In the genomic region with DNA sequence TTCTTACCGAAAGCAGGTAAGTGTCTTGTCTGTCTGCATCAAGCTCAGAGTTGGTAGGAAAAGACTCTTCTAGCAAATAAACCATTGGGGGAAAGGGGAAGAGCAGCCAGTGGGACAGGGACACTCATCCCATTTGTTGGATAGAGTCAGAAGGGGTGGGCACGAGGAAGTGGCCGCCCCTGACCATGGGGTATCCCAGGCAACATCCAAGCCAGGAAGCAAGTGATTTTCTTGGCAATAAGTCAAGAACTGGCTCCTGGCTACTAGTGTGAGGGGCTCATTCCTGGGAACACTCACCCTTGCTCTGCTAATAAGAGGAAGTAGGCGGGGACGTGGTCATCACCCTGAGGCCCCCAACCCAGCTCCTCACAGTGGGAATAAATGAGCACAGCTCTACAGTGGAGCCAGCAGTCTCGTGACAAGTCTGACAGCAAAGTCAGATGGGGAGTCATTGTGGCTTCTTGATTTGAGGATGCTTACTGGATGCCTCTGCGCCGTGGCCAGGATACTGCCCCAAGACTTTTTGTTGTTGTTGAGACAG, we compare ENCODE assay signal across 10 cellular contexts. TPM values are rescaled to one million over a fixed set of nuclear protein-coding genes. Genes with fewer than 3 reads are reported as not detected.
DNase-seq lines count a peak whose midpoint lies in the region; ATAC-seq and TF ChIP-seq lines count a peak whose summit lies in the region.
"Had no signal": no experiment of that assay in that cellular context is flagged by ENCODE, and none has a peak within 500 bp of the region (broad histone marks: within the 10 kb centered on the region; RNA-seq: fewer than 3 reads in every experiment).

No MANE protein-coding gene starts in this region.

- in situ Hi-C loops in G401 (cut with HindIII; ENCODE audit: low sequenced_read_pairs): no loop called here

- POLR2A ChIA-PET in activated CD8-positive, alpha-beta T cell treated with anti-CD3 and anti-CD28 coated beads, Interleukin-2, amount 10 ng/mL, durations not matched to agents 7 days and 5 days (lab: Charles Lee): no interaction called here

- intact Hi-C loops in left ventricle myocardium inferior (cut with micrococcal nuclease): loop anchor here (10.0 kb wide), 1 partner anchor 65 kb away; a partner anchor contains a TSS
- intact Hi-C loops in prostate gland (cut with DNase I): loop anchor here (10.0 kb wide), 2 partner anchors 55 to 215 kb away; a partner anchor contains a TSS

- no peak for ATAC-seq in activated CD8-positive, alpha-beta T cell treated with anti-CD3 and anti-CD28 coated beads, Interleukin-2, amount 10 ng/mL, durations not matched to agents 7 days and 5 days
- no peak for ATAC-seq in GM19463 (IDR thresholded peaks at IDR 0.05; ENCODE audit: unreplicated experiment)

- no peak overlapping the region for H3K27ac Mint-ChIP-seq in activated CD8-positive, alpha-beta T cell treated with anti-CD3 and anti-CD28 coated beads, Interleukin-2, amount 10 ng/mL, durations not matched to agents 7 days and 5 days

- H3K27me3 ChIP-seq in left ventricle myocardium inferior (ENCODE audit: low read depth): no peaks in the 10 kb centered on the region
- H3K27me3 ChIP-seq in prostate gland (replicated peaks; ENCODE audit: insufficient read depth): no peaks in the 10 kb centered on the region
- H3K27me3 ChIP-seq in H7 (ENCODE audit: control insufficient read depth, insufficient read depth, low read length): no peaks in the 10 kb centered on the region

- no peak overlapping the region for H3K4me3 Mint-ChIP-seq in activated CD8-positive, alpha-beta T cell treated with anti-CD3 and anti-CD28 coated beads, Interleukin-2, amount 10 ng/mL, durations not matched to agents 7 days and 5 days

- TF ChIP-seq POLR2A in prostate gland (IDR thresholded peaks at IDR 0.05): no peak

- H3K36me3 ChIP-seq in left ventricle myocardium inferior (no peaks in the 10 kb centered on the region), prostate gland (no peaks in the 10 kb centered on the region), H7 (replicated peaks; ENCODE audit: control insufficient read depth, insufficient read depth, low read length) (no peaks in the 10 kb centered on the region)

- peaks cover 40% of the 10 kb centered on the region for H3K4me1 ChIP-seq in left ventricle myocardium inferior
- no peaks in the 10 kb centered on the region for H3K4me1 ChIP-seq in prostate gland (replicated peaks)

- no peaks in the 10 kb centered on the region for H3K4me1 Mint-ChIP-seq in activated CD8-positive, alpha-beta T cell treated with anti-CD3 and anti-CD28 coated beads, Interleukin-2, amount 10 ng/mL, durations not matched to agents 7 days and 5 days (ENCODE audit: low read depth)

- no peaks in the 10 kb centered on the region for H3K27me3 Mint-ChIP-seq in activated CD8-positive, alpha-beta T cell treated with anti-CD3 and anti-CD28 coated beads, Interleukin-2, amount 10 ng/mL, durations not matched to agents 7 days and 5 days (ENCODE audit: low read depth)

- DNase-seq in G401 (ENCODE audit: low spot score): peak; percentile 49
- no peak for DNase-seq in left ventricle myocardium inferior
- no peak for DNase-seq in prostate gland (ENCODE audit: low spot score)
- DNase-seq in activated CD8-positive, alpha-beta T cell treated with anti-CD3 and anti-CD28 coated beads, Interleukin-2, amount 10 ng/mL, durations not matched to agents 7 days and 5 days: no peak
- DNase-seq in DMS53 (lab: John Stamatoyannopoulos, UW): no peak
- no peak for DNase-seq in H7
- DNase-seq: central memory CD4-positive, alpha-beta T cell; Kasumi-1 had no signal

- H3K36me3 Mint-ChIP-seq in activated CD8-positive, alpha-beta T cell treated with anti-CD3 and anti-CD28 coated beads, Interleukin-2, amount 10 ng/mL, durations not matched to agents 7 days and 5 days (ENCODE audit: low read depth): no peaks in the 10 kb centered on the region

- no peaks in the 10 kb centered on the region for H3K9me3 Mint-ChIP-seq in activated CD8-positive, alpha-beta T cell treated with anti-CD3 and anti-CD28 coated beads, Interleukin-2, amount 10 ng/mL, durations not matched to agents 7 days and 5 days (ENCODE audit: insufficient read depth)

- TF ChIP-seq CTCF in left ventricle myocardium inferior (IDR thresholded peaks at IDR 0.05; ENCODE audit: borderline replicate concordance): no peak
- no peak for TF ChIP-seq CTCF in prostate gland (IDR thresholded peaks at IDR 0.05)

- H3K27ac ChIP-seq in adipose tissue (ENCODE audit: low read depth, low read length) (peak overlapping the region; percentile 1), left ventricle myocardium inferior (replicated peaks) (peak overlapping the region; percentile 98), prostate gland (peak overlapping the region; percentile 79 to 86)

- H3K9me3 ChIP-seq in left ventricle myocardium inferior (replicated peaks) (no peaks in the 10 kb centered on the region), prostate gland (no peaks in the 10 kb centered on the region)

- H3K4me3 ChIP-seq in left ventricle myocardium inferior (peak overlapping the region; percentile 59), prostate gland (peak overlapping the region in 1 of 2 donors; percentile 34), H7 (ENCODE audit: insufficient read depth, low read depth, low read length) (no peak overlapping the region)

- CTCF ChIA-PET in activated CD8-positive, alpha-beta T cell treated with anti-CD3 and anti-CD28 coated beads, Interleukin-2, amount 10 ng/mL, durations not matched to agents 7 days and 5 days (lab: Charles Lee): no interaction called here

- WGBS in adipose tissue, 3 donors: 27 to 39% (median 31%) methylated on average over 8 of the region's 8 CpGs
- 42% methylated on average over 8 of the region's 8 CpGs for WGBS in prostate gland

RNA-seq across cellular contexts. Expression of a gene that starts 6.7 kb away (rescaled TPM):
- 1.4 and 4.8 TPM in 2 replicates for total RNA-seq in G401 (2014; rRNA removed; shearing (Covaris generic))
- polyA plus RNA-seq in adipose tissue: 10 to 100 TPM in 1 of 3 donors, 1 to 10 TPM in 2; 3.1 to 13.0 (median 7.6) TPM
- total RNA-seq in left ventricle myocardium inferior: 2.7 TPM
- total RNA-seq in prostate gland: 10 to 100 TPM in 1 of 2 donors, 1 to 10 TPM in 1; 9.0 to 10.6 TPM
- not detected for total RNA-seq in activated CD8-positive, alpha-beta T cell treated with anti-CD3 and anti-CD28 coated beads, Interleukin-2, amount 10 ng/mL, durations not matched to agents 7 days and 5 days
- 0.66 and 0.81 TPM in 2 replicates for total RNA-seq in H7 (2014; rRNA removed; shearing (Covaris generic))

RNA-seq across cellular contexts. Expression of a gene that starts 58.5 kb away (rescaled TPM):
- total RNA-seq in G401 (2014; rRNA removed; shearing (Covaris generic)): 172 and 185 TPM in 2 replicates
- polyA plus RNA-seq in adipose tissue: 100 to 1,000 TPM in 2 of 3 donors, 10 to 100 TPM in 1; 48.5 to 149 (median 132) TPM
- total RNA-seq in left ventricle myocardium inferior: 213 TPM
- total RNA-seq in prostate gland: 100 to 1,000 TPM; 101 to 150 TPM
- total RNA-seq in activated CD8-positive, alpha-beta T cell treated with anti-CD3 and anti-CD28 coated beads, Interleukin-2, amount 10 ng/mL, durations not matched to agents 7 days and 5 days: 10 to 100 TPM; 86.2 to 88.8 TPM
- total RNA-seq in H7 (2014; rRNA removed; shearing (Covaris generic)): 109 and 123 TPM in 2 replicates

Comparison
In these comparisons a context has a peak if more than half of its experiments do, and no peak if none do; other contexts are left out.
1. H3K27ac ChIP-seq: peak in every context shown above with its lines; median percentile 98 in left ventricle myocardium inferior; 82 in prostate gland; 1 in adipose tissue.